ENCODE assay signal across 14 cellular contexts in genomic region chr6:2899596-2899995, GRCh38. TPM values are rescaled to one million over a fixed set of nuclear protein-coding genes. Genes with fewer than 3 reads are reported as not detected.
DNase-seq lines count a peak whose midpoint lies in the region; ATAC-seq, FAIRE-seq and TF ChIP-seq lines count a peak whose summit lies in the region.
"Had no signal": no experiment of that assay in that cellular context is flagged by ENCODE, and none has a peak within 500 bp of the region (broad histone marks: within the 10 kb centered on the region; RNA-seq: fewer than 3 reads in every experiment).

No MANE protein-coding gene starts in this region.

- intact Hi-C loops in K562 (cut with micrococcal nuclease), result no loop called here
- intact Hi-C loops in left ventricle myocardium superior (cut with micrococcal nuclease), result no loop called here

- 84% methylated on average over 6 of the region's 6 CpGs for WGBS in K562 (ENCODE audit: insufficient coverage, low coverage, missing lambda C conversion rate)

- BruUV-seq in K562 (replicated peaks; lab: Mats Ljungman, UMichigan), result no TSS peak

- peaks cover 44% of the 10 kb centered on the region for H3K79me2 ChIP-seq in K562 (ENCODE audit: control insufficient read depth, insufficient read depth, low read length)

- peaks cover 62% of the 10 kb centered on the region for H3K36me3 Mint-ChIP-seq in T-helper 1 cell treated with Interleukin-12 subunit alpha and Interleukin-12 subunit beta and Interleukin-4 antibody, amounts not matched to agents 30 μg/mL and 1 μg/mL, for 36 hours (ENCODE audit: low read depth)
- H3K36me3 Mint-ChIP-seq: neural progenitor cell had no signal

- H3K9me3 Mint-ChIP-seq in T-helper 1 cell treated with Interleukin-12 subunit alpha and Interleukin-12 subunit beta and Interleukin-4 antibody, amounts not matched to agents 30 μg/mL and 1 μg/mL, for 36 hours, result no peaks in the 10 kb centered on the region
- H3K9me3 Mint-ChIP-seq in stimulated activated naive CD8-positive, alpha-beta T cell treated with anti-CD3 and anti-CD28 coated beads, Interleukin-15, amount 100 ng/mL, for 72 hours, result no peaks in the 10 kb centered on the region

- CTCF ChIA-PET in K562 (lab: Yijun Ruan, JAX; ENCODE audit: low intra/inter-chr PET ratio), result no interaction called here

- peak; percentile 65 for DNase-seq in activated naive CD4-positive, alpha-beta T cell treated with Interleukin-2 at 50 U/mL for 16 hours
- DNase-seq in activated naive CD4-positive, alpha-beta T cell (lab: John Stamatoyannopoulos, UW), result no peak
- no peak for DNase-seq in K562 (ENCODE audit: extremely low read depth in 1 of 4, low spot score in 3 of 4)
- peak in 1 of 2 donors; percentile 63 for DNase-seq in stimulated activated naive CD8-positive, alpha-beta T cell treated with anti-CD3 and anti-CD28 coated beads, Interleukin-15, amount 100 ng/mL, for 72 hours
- no peak for DNase-seq in caudate nucleus (lab: John Stamatoyannopoulos, UW)
- DNase-seq in left ventricle myocardium superior, result no peak
- DNase-seq: effector CD4-positive, alpha-beta T cell; gastrocnemius medialis; NCI-H1092; NCI-H82; SHP77 had no signal

- no peaks in the 10 kb centered on the region for H3K27me3 ChIP-seq in K562 (ENCODE audit: control insufficient read depth in 2 of 2, insufficient read depth in 2 of 2, low read length in 2 of 2)

- H3K9ac ChIP-seq in K562 (ENCODE audit: insufficient read depth in 1 of 2, low read depth in 2 of 2, low read length in 2 of 2), result no peak overlapping the region
- H3K9ac ChIP-seq: neural progenitor cell had no signal

- H3K4me3 ChIP-seq in K562, result no peak overlapping the region
- H3K4me3 ChIP-seq: gastrocnemius medialis, neural progenitor cell had no signal

- POLR2A ChIA-PET in K562 (lab: Yijun Ruan, JAX), result interaction anchor here (0.8 to 2.4 kb wide), 4 partner anchors 30 to 116 kb away, joined by 3 to 11 read pairs (median 4); no protein-coding TSS in a partner anchor

- H3K27me3 Mint-ChIP-seq in T-helper 1 cell treated with Interleukin-12 subunit alpha and Interleukin-12 subunit beta and Interleukin-4 antibody, amounts not matched to agents 30 μg/mL and 1 μg/mL, for 36 hours (ENCODE audit: low read depth), result no peaks in the 10 kb centered on the region
- no peaks in the 10 kb centered on the region for H3K27me3 Mint-ChIP-seq in stimulated activated naive CD8-positive, alpha-beta T cell treated with anti-CD3 and anti-CD28 coated beads, Interleukin-15, amount 100 ng/mL, for 72 hours

- TF ChIP-seq CTCF in K562 (IDR thresholded peaks at IDR 0.05 in 2 of 3, conservative IDR thresholded peaks at IDR 0.05 in 1 of 3; ENCODE audit: insufficient read depth in 2 of 3, low read depth in 1 of 3, low read length in 3 of 3), result no peak

- peaks cover 56% of the 10 kb centered on the region for H3K36me3 ChIP-seq in K562 (ENCODE audit: control insufficient read depth, insufficient read depth, low read length)
- H3K36me3 ChIP-seq: neural progenitor cell had no signal

- peak overlapping the region; percentile 97 for H3K4me3 Mint-ChIP-seq in T-helper 1 cell treated with Interleukin-12 subunit alpha and Interleukin-12 subunit beta and Interleukin-4 antibody, amounts not matched to agents 30 μg/mL and 1 μg/mL, for 36 hours
- H3K4me3 Mint-ChIP-seq in stimulated activated naive CD8-positive, alpha-beta T cell treated with anti-CD3 and anti-CD28 coated beads, Interleukin-15, amount 100 ng/mL, for 72 hours, result peak overlapping the region; percentile 96 to 97
- H3K4me3 Mint-ChIP-seq: neural progenitor cell had no signal

- no peak overlapping the region for H2AFZ ChIP-seq in K562 (ENCODE audit: low read depth, low read length)
- H2AFZ ChIP-seq: neural progenitor cell had no signal

- H3K4me1 ChIP-seq in K562 (replicated peaks in 1 of 2; ENCODE audit: control insufficient read depth in 2 of 2, insufficient read depth in 2 of 2, low read length in 2 of 2), result peaks cover 28 to 30% of the 10 kb centered on the region in 2 experiments; a peak in 4 of 5 replicates

- in situ Hi-C loops in K562 (cut with MboI), result loop anchor here (5.0 kb wide), 1 partner anchor 42 kb away; no protein-coding TSS in a partner anchor

- TF ChIP-seq EP300 in K562 (IDR thresholded peaks at IDR 0.05; ENCODE audit: low read length), result no peak

- FAIRE-seq in K562 (lab: Jason Lieb, UNC), result no peak

- ATAC-seq in K562, result no peak
- peak; percentile 43 for ATAC-seq in stimulated activated naive CD8-positive, alpha-beta T cell treated with anti-CD3 and anti-CD28 coated beads, Interleukin-15, amount 100 ng/mL, for 72 hours
- ATAC-seq in GM18907 (IDR thresholded peaks at IDR 0.05; ENCODE audit: unreplicated experiment), result no peak
- no peak for ATAC-seq in left ventricle myocardium superior
- ATAC-seq: gastrocnemius medialis had no signal

- H4K20me1 ChIP-seq in K562 (replicated peaks; ENCODE audit: control insufficient read depth, insufficient read depth, low read length), result no peaks in the 10 kb centered on the region; the same call in 1 of the 2 replicates

- no peak for TF ChIP-seq RAD21 in K562 (CRISPR knock-in tag; conservative IDR thresholded peaks at IDR 0.05 in 1 of 2, IDR thresholded peaks at IDR 0.05 in 1 of 2)

- H3K27ac ChIP-seq in K562 (ENCODE audit: extremely low read depth, low read depth, low read length) (no peak overlapping the region), caudate nucleus (ENCODE audit: low read depth, low read length) (no peak overlapping the region)
- H3K27ac ChIP-seq: gastrocnemius medialis, neural progenitor cell had no signal

- H3K4me1 Mint-ChIP-seq in T-helper 1 cell treated with Interleukin-12 subunit alpha and Interleukin-12 subunit beta and Interleukin-4 antibody, amounts not matched to agents 30 μg/mL and 1 μg/mL, for 36 hours (ENCODE audit: low read depth), result peaks cover 52% of the 10 kb centered on the region
- peaks cover 69% of the 10 kb centered on the region for H3K4me1 Mint-ChIP-seq in stimulated activated naive CD8-positive, alpha-beta T cell treated with anti-CD3 and anti-CD28 coated beads, Interleukin-15, amount 100 ng/mL, for 72 hours

- H3K27ac Mint-ChIP-seq in T-helper 1 cell treated with Interleukin-12 subunit alpha and Interleukin-12 subunit beta and Interleukin-4 antibody, amounts not matched to agents 30 μg/mL and 1 μg/mL, for 36 hours, result peak overlapping the region; percentile 18
- peak overlapping the region; percentile 1 to 63 for H3K27ac Mint-ChIP-seq in stimulated activated naive CD8-positive, alpha-beta T cell treated with anti-CD3 and anti-CD28 coated beads, Interleukin-15, amount 100 ng/mL, for 72 hours
- H3K27ac Mint-ChIP-seq: neural progenitor cell had no signal

- H3K9me3 ChIP-seq in K562 (replicated peaks; ENCODE audit: control insufficient read depth, insufficient read depth, low read depth, low read length), result no peaks in the 10 kb centered on the region
- H3K9me3 ChIP-seq: gastrocnemius medialis had no signal

- H3K9me1 ChIP-seq in K562 (ENCODE audit: control insufficient read depth, insufficient read depth, low read length), result no peaks in the 10 kb centered on the region

- no peak for TF ChIP-seq POLR2A in K562 (conservative IDR thresholded peaks at IDR 0.05)

- no peak overlapping the region for H3K4me2 ChIP-seq in K562 (ENCODE audit: insufficient read depth, low read length)
- H3K4me2 ChIP-seq: neural progenitor cell had no signal

RNA-seq across cellular contexts. Expression of gene SERPINB9, which starts 3.5 kb away (rescaled TPM):
- 38.5 and 40.9 TPM in 2 replicates for total RNA-seq in K562 (2011; cell fraction: chromatin; rRNA removed; ENCODE audit: low replicate concordance)
- total RNA-seq in K562 (2011; cell fraction: nucleolus; rRNA removed), result 25.5 and 30.9 TPM in 2 replicates
- 39.8 and 60.8 TPM in 2 replicates for total RNA-seq in K562 (2011; cell fraction: nucleoplasm; rRNA removed)
- total RNA-seq in K562 (2014; rRNA removed), result 18.8 and 18.9 TPM in 2 replicates
- 30.7 and 37.5 TPM in 2 replicates for total RNA-seq in K562 (2014; rRNA removed; fragmentation: Illumina TruSeq; extraction: Trizol)
- total RNA-seq in K562 (2015; rRNA removed; fragmentation: Illumina TruSeq; extraction: Trizol), result 18.4 and 21.5 TPM in 2 replicates
- total RNA-seq in K562 (2021), result 31.7 and 37.0 TPM in 2 replicates
- polyA plus RNA-seq in K562 (2011; rRNA removed), result 72.3 and 136 TPM in 2 replicates
- 68.2 and 93.0 TPM in 2 replicates for polyA plus RNA-seq in K562 (2011; cell fraction: cytosol; rRNA removed)
- 24.3 and 46.3 TPM in 2 replicates for polyA plus RNA-seq in K562 (2011; cell fraction: nucleus; rRNA removed)
- 21.2 and 35.3 TPM in 2 replicates for polyA plus RNA-seq in K562 (2012)
- 34.6 and 40.3 TPM in 2 replicates for polyA plus RNA-seq in K562 (2014; fragmentation: Illumina TruSeq; extraction: Trizol)
- polyA plus RNA-seq in K562 (2014; fragmentation: Nextera tagmentation; extraction: Ambion mirVana), result 10 to 100 TPM; 12.1 to 20.0 TPM
- polyA plus RNA-seq in K562 (2014; rRNA removed), result 26.6 and 32.2 TPM in 2 replicates
- polyA minus RNA-seq in K562 (2011; rRNA and poly(A)+ RNA removed), result 75.4 and 149 TPM in 2 replicates
- polyA minus RNA-seq in K562 (2011; cell fraction: cytosol; rRNA and poly(A)+ RNA removed), result 34.9 and 85.8 TPM in 2 replicates
- 14.3 and 16.3 TPM in 2 replicates for polyA minus RNA-seq in K562 (2011; cell fraction: nucleus; rRNA and poly(A)+ RNA removed)
- total RNA-seq in left ventricle myocardium superior, result 2.9 TPM

RNA-seq across cellular contexts. Expression of gene SERPINB1, which starts 57.9 kb away (rescaled TPM):
- 11.1 and 19.1 TPM in 2 replicates for total RNA-seq in K562 (2011; cell fraction: chromatin; rRNA removed; ENCODE audit: low replicate concordance)
- 13.9 and 18.2 TPM in 2 replicates for total RNA-seq in K562 (2011; cell fraction: nucleolus; rRNA removed)
- 16.9 and 26.9 TPM in 2 replicates for total RNA-seq in K562 (2011; cell fraction: nucleoplasm; rRNA removed)
- total RNA-seq in K562 (2014; rRNA removed) (36.7 and 41.2 TPM in 2 replicates), K562 (2014; rRNA removed; fragmentation: Illumina TruSeq; extraction: Trizol) (49.3 and 62.5 TPM in 2 replicates), K562 (2015; rRNA removed; fragmentation: Illumina TruSeq; extraction: Trizol) (31.9 and 33.9 TPM in 2 replicates), K562 (2021) (45.6 and 46.5 TPM in 2 replicates), left ventricle myocardium superior (25.4 TPM)
- polyA plus RNA-seq in K562 (2011; rRNA removed) (49.4 and 108 TPM in 2 replicates), K562 (2014; fragmentation: Illumina TruSeq; extraction: Trizol) (57.7 and 78.3 TPM in 2 replicates), K562 (2014; fragmentation: Nextera tagmentation; extraction: Ambion mirVana) (10 to 100 TPM; 63.8 to 68.7 TPM), K562 (2014; rRNA removed) (61.9 and 66.9 TPM in 2 replicates)
- 24.3 and 27.5 TPM in 2 replicates for polyA plus RNA-seq in K562 (2011; cell fraction: cytosol; rRNA removed)
- 22.6 and 24.2 TPM in 2 replicates for polyA plus RNA-seq in K562 (2011; cell fraction: nucleus; rRNA removed)
- 44.7 and 93.0 TPM in 2 replicates for polyA plus RNA-seq in K562 (2012)
- 48.6 and 55.2 TPM in 2 replicates for polyA minus RNA-seq in K562 (2011; rRNA and poly(A)+ RNA removed)
- 25.9 and 43.6 TPM in 2 replicates for polyA minus RNA-seq in K562 (2011; cell fraction: cytosol; rRNA and poly(A)+ RNA removed)
- polyA minus RNA-seq in K562 (2011; cell fraction: nucleus; rRNA and poly(A)+ RNA removed), result 20.3 and 22.5 TPM in 2 replicates
